In genomic region chr1:184222561-184223157, GRCh38 we compare ENCODE assay signal across 8 cellular contexts.
A peak's percentile ranks its signal among the peaks of the same experiment; 100 is the strongest.
DNase-seq lines count a peak whose midpoint lies in the region; ATAC-seq, FAIRE-seq and TF ChIP-seq lines count a peak whose summit lies in the region.

No MANE protein-coding gene starts in this region.

- H3K4me1 ChIP-seq in neural progenitor cell (peaks cover 16% of the 10 kb centered on the region), upper lobe of left lung (peaks cover 0 to 10% (median 7%) of the 10 kb centered on the region in 4 donors)

- H4K20me1 ChIP-seq in neural progenitor cell (ENCODE audit: low read depth): no peaks in the 10 kb centered on the region

- H3K9ac ChIP-seq in neural progenitor cell: no peak overlapping the region

- no peaks in the 10 kb centered on the region for H3K9me3 ChIP-seq in neural progenitor cell (ENCODE audit: low read depth)
- no peaks in the 10 kb centered on the region for H3K9me3 ChIP-seq in upper lobe of left lung

- H2AFZ ChIP-seq in neural progenitor cell (replicated peaks): no peak overlapping the region

- DNase-seq in AG20443 (ENCODE audit: low spot score) (peak; percentile 77), GM18507 (ENCODE audit: extremely low spot score, insufficient read length, low read depth) (peak; percentile 25), NCI-H526 treated with DMSO at 0.1 percent for 48 hours (lab: John Stamatoyannopoulos, UW) (peak; percentile 50), activated T-cell treated with anti-CD3 and anti-CD28 coated beads for 24 hours (ENCODE audit: low read depth) (peak; percentile 20), fibroblast of peridontal ligament (ENCODE audit: extremely low read depth) (peak; percentile 67), neural progenitor cell (ENCODE audit: low spot score) (peak; percentile 54), upper lobe of left lung (peak in 1 of 2 donors; percentile 62)

- no peak overlapping the region for H3K27ac ChIP-seq in neural progenitor cell
- no peak overlapping the region for H3K27ac ChIP-seq in upper lobe of left lung

- no peak for TF ChIP-seq POLR2A in upper lobe of left lung (IDR thresholded peaks at IDR 0.05)

- no peak overlapping the region for H3K27ac Mint-ChIP-seq in neural progenitor cell

- H3K79me2 ChIP-seq in neural progenitor cell (ENCODE audit: low read depth): no peaks in the 10 kb centered on the region

- H3K9me3 Mint-ChIP-seq in neural progenitor cell: peaks cover 5% of the 10 kb centered on the region

- no peak overlapping the region for H3K4me2 ChIP-seq in neural progenitor cell

- H3K36me3 ChIP-seq in neural progenitor cell (no peaks in the 10 kb centered on the region), upper lobe of left lung (no peaks in the 10 kb centered on the region)

- peak; percentile 77 for FAIRE-seq in GM18507 (lab: Jason Lieb, UNC)

- no peak for TF ChIP-seq EP300 in upper lobe of left lung (IDR thresholded peaks at IDR 0.05)

- TF ChIP-seq CTCF in neural progenitor cell (IDR thresholded peaks at IDR 0.05) (peak; percentile 92), upper lobe of left lung (IDR thresholded peaks at IDR 0.05) (peak; percentile 83 to 92 (median 89))

- H3K36me3 Mint-ChIP-seq in neural progenitor cell: peaks cover 1% of the 10 kb centered on the region

- ATAC-seq in upper lobe of left lung (ENCODE audit: low FRiP score in 2 of 2): peak; percentile 69 to 87
- ATAC-seq in HG03439 (IDR thresholded peaks at IDR 0.05; ENCODE audit: unreplicated experiment): no peak

- no peak overlapping the region for H3K4me3 Mint-ChIP-seq in neural progenitor cell

- H3K4me1 Mint-ChIP-seq in neural progenitor cell: peaks cover 15% of the 10 kb centered on the region

- WGBS in upper lobe of left lung, 2 donors: 30 to 37% methylated on average over 12 of the region's 12 CpGs

- H3K4me3 ChIP-seq in neural progenitor cell (no peak overlapping the region), upper lobe of left lung (no peak overlapping the region)

- H3K27me3 ChIP-seq in neural progenitor cell (peaks cover 22% of the 10 kb centered on the region), upper lobe of left lung (no peaks in the 10 kb centered on the region)

- H3K27me3 Mint-ChIP-seq in neural progenitor cell (ENCODE audit: insufficient read depth, low read depth): peaks cover 8% of the 10 kb centered on the region

- peaks cover 13% of the 10 kb centered on the region for H3F3A ChIP-seq in neural progenitor cell (ENCODE audit: low read depth)
